ENCODE assay signal across 20 cellular contexts in the genomic region with DNA sequence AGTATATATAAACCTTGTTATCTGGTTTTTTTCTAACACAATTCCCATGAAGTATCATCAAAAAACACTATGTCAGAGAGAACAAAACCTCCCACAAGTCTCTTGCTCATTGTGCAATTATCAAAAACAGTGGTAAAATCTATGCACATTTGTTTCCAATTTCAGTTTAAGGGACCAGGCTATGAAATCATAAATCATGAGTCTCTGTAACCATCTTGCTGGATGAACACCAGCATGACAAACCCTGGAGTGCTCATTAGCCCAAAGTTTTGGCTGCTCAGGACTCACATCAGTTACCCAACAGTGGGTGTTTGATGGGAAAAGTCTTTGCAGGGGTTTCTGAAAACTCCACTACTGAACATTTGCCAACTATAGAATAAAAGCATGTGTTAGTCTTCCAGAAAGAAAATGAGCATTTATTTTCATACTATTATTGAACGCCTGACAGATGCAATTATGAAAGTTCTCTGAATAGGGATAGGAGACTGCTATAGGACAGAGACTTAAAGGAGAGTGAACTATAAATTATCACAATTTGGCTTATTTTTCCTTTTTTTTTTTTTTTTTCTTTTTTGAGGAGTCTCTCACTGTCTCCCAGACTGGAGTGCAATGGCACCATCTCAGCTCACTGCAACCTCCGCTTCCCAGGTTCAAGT.
DNase-seq lines count a peak whose midpoint lies in the region; ATAC-seq and TF ChIP-seq lines count a peak whose summit lies in the region.
"Had no signal": no experiment of that assay in that cellular context is flagged by ENCODE, and none has a peak within 500 bp of the region (broad histone marks: within the 10 kb centered on the region; RNA-seq: fewer than 3 reads in every experiment).

No MANE protein-coding gene starts in this region.

- H3K4me3 ChIP-seq in astrocyte of the cerebellum (ENCODE audit: low read depth, low read length), result no peak overlapping the region
- H3K4me3 ChIP-seq: HAP-1, sigmoid colon, testis had no signal

- TF ChIP-seq CTCF in astrocyte of the cerebellum (IDR thresholded peaks at IDR 0.05; ENCODE audit: low read depth, low read length, missing control alignments), result no peak

- in situ Hi-C loops in astrocyte of the cerebellum (cut with HindIII; ENCODE audit: low sequenced_read_pairs), result no loop called here

- DNase-seq in NCI-H2227 (lab: John Stamatoyannopoulos, UW; ENCODE audit: unreplicated experiment) (peak; percentile 5), NCI-H2227 treated with DMSO at 0.1 percent for 48 hours (lab: John Stamatoyannopoulos, UW) (no peak), astrocyte of the cerebellum (ENCODE audit: low read depth) (peak; percentile 78), foreskin melanocyte (peak; percentile 15), left lobe of liver (ENCODE audit: low spot score) (no peak)
- DNase-seq: activated CD4-positive, alpha-beta T cell treated with anti-CD3 and anti-CD28 coated beads for 36 hours; activated naive CD4-positive, alpha-beta T cell treated with anti-CD3 and anti-CD28 coated beads, Interleukin-2, amount 10 ng/mL, durations not matched to agents 7 days and 5 days; CD8-positive, alpha-beta memory T cell; effector CD8-positive, alpha-beta T cell; immature natural killer cell; NCI-H1105; SIG-M5; sigmoid colon; stimulated activated CD4-positive, alpha-beta T cell treated with anti-CD3 and anti-CD28 coated beads, Interleukin-4, amount 100 ng/mL, for 24 hours; T1000; testis had no signal

- ATAC-seq in GM21825 (IDR thresholded peaks at IDR 0.05; ENCODE audit: unreplicated experiment), result no peak
- ATAC-seq in HG02885 (IDR thresholded peaks at IDR 0.05; ENCODE audit: poor library complexity, unreplicated experiment), result no peak
- no peak for ATAC-seq in HG03045 (IDR thresholded peaks at IDR 0.05; ENCODE audit: unreplicated experiment)
- no peak for ATAC-seq in left lobe of liver
- ATAC-seq: activated CD4-positive, alpha-beta T cell treated with anti-CD3 and anti-CD28 coated beads for 36 hours had no signal

Comparison
In these comparisons a context has a peak if more than half of its experiments do, and no peak if none do; other contexts are left out.
1. DNase-seq: peak in NCI-H2227 (single experiment), astrocyte of the cerebellum (single experiment) and foreskin melanocyte (single experiment); none in NCI-H2227 treated with DMSO at 0.1 percent for 48 hours (single experiment) and left lobe of liver (single experiment).